Comparison of ENCODE assay signal across 13 cellular contexts in genomic region chr6:139572001-139572400, GRCh38.
DNase-seq lines count a peak whose midpoint lies in the region; ATAC-seq and TF ChIP-seq lines count a peak whose summit lies in the region.
"Had no signal": no experiment of that assay in that cellular context is flagged by ENCODE, and none has a peak within 500 bp of the region (broad histone marks: within the 10 kb centered on the region; RNA-seq: fewer than 3 reads in every experiment).

No MANE protein-coding gene starts in this region.

- H3K36me3 ChIP-seq in GM23248 (ENCODE audit: low read depth) (no peaks in the 10 kb centered on the region), Panc1 (ENCODE audit: control insufficient read depth, insufficient read depth, low read length) (no peaks in the 10 kb centered on the region), trophoblast cell (ENCODE audit: control insufficient read depth in 1 of 2, insufficient read depth in 2 of 2, low read length in 2 of 2) (no peaks in the 10 kb centered on the region)
- H3K36me3 ChIP-seq: HAP-1 had no signal

- H3K23ac ChIP-seq in trophoblast cell (ENCODE audit: low read length) = no peak overlapping the region

- no peak overlapping the region for H2AK5ac ChIP-seq in trophoblast cell (ENCODE audit: low read length)

- no TSS peak for BruUV-seq in Panc1 (replicated peaks; lab: Mats Ljungman, UMichigan)

- no peak overlapping the region for H3K18ac ChIP-seq in trophoblast cell (ENCODE audit: low read length)

- H3K4me2 ChIP-seq in GM23248 (ENCODE audit: unreplicated experiment) (no peak overlapping the region), trophoblast cell (ENCODE audit: low read length) (no peak overlapping the region)

- no peak overlapping the region for H2BK12ac ChIP-seq in trophoblast cell (ENCODE audit: low read length)

- H4K12ac ChIP-seq in trophoblast cell (ENCODE audit: low read depth, low read length) = no peak overlapping the region

- POLR2A ChIA-PET in Panc1 (lab: Charles Lee) = no interaction called here

- H2AFZ ChIP-seq in GM23248 (0 out of 2 replicates have a peak overlapping the region, but pooled peaks have one; percentile 10), trophoblast cell (ENCODE audit: insufficient read depth, low read length, poor library complexity) (no peak overlapping the region)

- intact Hi-C loops in Panc1 (cut with micrococcal nuclease; ENCODE audit: unreplicated experiment) = no loop called here

- H3K9me2 ChIP-seq in GM23248 (ENCODE audit: insufficient read depth) = no peaks in the 10 kb centered on the region

- no peak overlapping the region for H3K4ac ChIP-seq in trophoblast cell (ENCODE audit: low read depth, low read length)

- peaks cover 6% of the 10 kb centered on the region for H3K79me1 ChIP-seq in trophoblast cell (ENCODE audit: low read length)

- H3K27me3 ChIP-seq in GM23248 (replicated peaks; ENCODE audit: insufficient read depth) (no peaks in the 10 kb centered on the region), Panc1 (ENCODE audit: control insufficient read depth, insufficient read depth, low read length) (no peaks in the 10 kb centered on the region), trophoblast cell (ENCODE audit: insufficient read depth, low read length) (no peaks in the 10 kb centered on the region)

- no peak overlapping the region for H2BK5ac ChIP-seq in trophoblast cell (ENCODE audit: low read depth, low read length, poor library complexity)

- H4K20me1 ChIP-seq in GM23248 (ENCODE audit: insufficient read depth) = no peaks in the 10 kb centered on the region

- H2BK120ac ChIP-seq in trophoblast cell (ENCODE audit: insufficient read depth, low read length, poor library complexity) = no peak overlapping the region

- H3K9me3 ChIP-seq in GM23248 (ENCODE audit: low read depth) = no peaks in the 10 kb centered on the region
- no peaks in the 10 kb centered on the region for H3K9me3 ChIP-seq in Panc1 (ENCODE audit: control insufficient read depth, insufficient read depth, low read depth, low read length)
- no peaks in the 10 kb centered on the region for H3K9me3 ChIP-seq in trophoblast cell (ENCODE audit: insufficient read depth, low read depth, low read length)
- H3K9me3 ChIP-seq: HAP-1 had no signal

- H3K9ac ChIP-seq in GM23248 (no peak overlapping the region), trophoblast cell (ENCODE audit: low read length) (no peak overlapping the region)

- H3K79me2 ChIP-seq in GM23248 (ENCODE audit: insufficient read depth) (no peaks in the 10 kb centered on the region), trophoblast cell (ENCODE audit: control insufficient read depth, insufficient read depth, low read length, poor library complexity) (no peaks in the 10 kb centered on the region)

- no peak overlapping the region for H4K91ac ChIP-seq in trophoblast cell (ENCODE audit: low read depth, low read length)

- no peak for DNase-seq in GM23248
- no peak for DNase-seq in Panc1 (ENCODE audit: low read depth, low spot score)
- peak; percentile 85 to 96 for DNase-seq in trophoblast cell
- no peak for DNase-seq in activated T-cell treated with anti-CD3 and anti-CD28 coated beads for 4 hours
- DNase-seq in substantia nigra (lab: John Stamatoyannopoulos, UW) = no peak
- DNase-seq in COLO829 (ENCODE audit: low spot score) = no peak
- DNase-seq: C1 segment of cervical spinal cord; CD4-positive, alpha-beta T cell; DMS79; EL had no signal

- no peak overlapping the region for H3K14ac ChIP-seq in trophoblast cell (ENCODE audit: low read length)

- no peak overlapping the region for H4K8ac ChIP-seq in trophoblast cell (ENCODE audit: low read depth, low read length)

- H3K27ac ChIP-seq in GM23248 (no peak overlapping the region), Panc1 (ENCODE audit: low read length) (peak overlapping the region; percentile 69; the same call in 1 of the 2 replicates), trophoblast cell (ENCODE audit: low read depth, low read length) (no peak overlapping the region), substantia nigra (ENCODE audit: low read depth, low read length, poor library complexity, severe bottlenecking) (no peak overlapping the region)

- in situ Hi-C loops in GM23248 (cut with MboI) = no loop called here
- in situ Hi-C loops in Panc1 (cut with HindIII; ENCODE audit: low pct_unique_long_range_greater_than_20kb, low sequenced_read_pairs) = no loop called here

- H3K4me1 ChIP-seq in GM23248 (ENCODE audit: insufficient read depth) = peaks cover 34% of the 10 kb centered on the region
- H3K4me1 ChIP-seq in Panc1 (ENCODE audit: control insufficient read depth, insufficient read depth, low read length) = peaks cover 37% of the 10 kb centered on the region
- H3K4me1 ChIP-seq in trophoblast cell (ENCODE audit: control insufficient read depth in 1 of 2, insufficient read depth in 2 of 2, low read length in 2 of 2) = peaks cover 4 to 5% of the 10 kb centered on the region in 2 experiments
- H3K4me1 ChIP-seq: HAP-1 had no signal

- CTCF ChIA-PET in Panc1 (lab: Charles Lee) = no interaction called here

- no peak overlapping the region for H3K4me3 ChIP-seq in GM23248
- H3K4me3 ChIP-seq in Panc1 (ENCODE audit: low read depth in 2 of 2, low read length in 2 of 2) = no peak overlapping the region
- no peak overlapping the region for H3K4me3 ChIP-seq in trophoblast cell (ENCODE audit: low read depth, low read length)
- H3K4me3 ChIP-seq: HAP-1 had no signal

- ATAC-seq in HG03045 (IDR thresholded peaks at IDR 0.05; ENCODE audit: unreplicated experiment) = peak; percentile 58
- ATAC-seq in Panc1 = no peak
- ATAC-seq: HepG2 had no signal

- peaks cover 37% of the 10 kb centered on the region for H3F3A ChIP-seq in GM23248 (ENCODE audit: insufficient read depth)

- WGBS in GM23248 (ENCODE audit: low coverage in 1 of 2, low lambda C conversion rate in 2 of 2, missing lambda C conversion rate in 2 of 2), 2 experiments = 90 to 100% methylated on average over 1 of the region's 1 CpG
- no CpG with 5 or more reads among the region's 1 CpG for WGBS in trophoblast cell (ENCODE audit: extremely low coverage, insufficient coverage, insufficient read length)

- TF ChIP-seq CTCF in Panc1 (IDR thresholded peaks at IDR 0.05) = no peak

Comparison
In these comparisons a context has a peak if more than half of its experiments do, and no peak if none do; other contexts are left out.
1. DNase-seq: peak in trophoblast cell (2 of 2); none in GM23248 (single experiment), Panc1 (single experiment), activated T-cell treated with anti-CD3 and anti-CD28 coated beads for 4 hours (single experiment), substantia nigra (0 of 49) and COLO829 (single experiment).